ENCODE assay signal across 8 cellular contexts in the genomic region with DNA sequence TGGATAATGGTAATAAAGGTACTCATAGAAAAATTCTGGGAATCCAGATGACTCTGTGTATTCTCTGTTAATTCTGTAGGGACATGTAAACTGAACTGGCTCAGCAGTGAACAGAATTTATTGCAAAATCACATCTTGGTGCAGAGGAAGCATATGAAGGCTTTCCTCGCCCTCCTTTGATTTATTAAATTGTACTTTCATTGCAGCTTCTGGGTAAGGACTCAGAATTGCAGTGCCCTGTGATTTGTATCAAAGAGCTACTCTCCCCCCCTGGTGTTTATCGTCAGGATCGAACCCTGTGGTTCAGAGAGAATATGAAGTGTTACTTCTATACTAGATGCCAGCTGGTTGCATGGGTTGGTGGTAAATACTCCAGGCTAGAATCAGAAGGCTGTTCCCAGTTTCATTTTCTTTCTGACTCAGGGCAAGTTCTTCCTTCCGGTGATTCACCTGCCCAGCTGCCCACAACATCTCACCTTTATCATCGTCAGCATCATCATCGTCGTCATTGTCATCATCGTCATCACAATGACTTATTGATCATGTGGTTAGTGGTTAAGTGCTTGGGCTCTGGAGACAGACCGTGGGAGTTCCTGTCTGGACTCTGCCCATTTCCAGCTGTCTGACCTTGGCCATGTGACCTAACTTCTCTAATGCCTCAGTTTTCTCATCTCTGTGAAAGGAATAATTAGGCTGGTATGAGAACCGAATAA.
DNase-seq lines count a peak whose midpoint lies in the region; ATAC-seq and TF ChIP-seq lines count a peak whose summit lies in the region.

No MANE protein-coding gene starts in this region.

- H3K79me1 ChIP-seq in trophoblast cell (ENCODE audit: low read length): peaks cover 1% of the 10 kb centered on the region
- H3K79me1 ChIP-seq in H9 (ENCODE audit: insufficient read depth, low read depth, low read length, poor library complexity, severe bottlenecking): no peaks in the 10 kb centered on the region

- H4K8ac ChIP-seq in trophoblast cell (ENCODE audit: low read depth, low read length): no peak overlapping the region
- H4K8ac ChIP-seq in H9 (replicated peaks; ENCODE audit: insufficient read length, low read depth, low read length): no peak overlapping the region

- H3K23me2 ChIP-seq in H9 (ENCODE audit: insufficient read length, low read depth, low read length, poor library complexity, severe bottlenecking): no peaks in the 10 kb centered on the region

- H3K9me3 ChIP-seq in colonic mucosa (no peaks in the 10 kb centered on the region), trophoblast cell (ENCODE audit: insufficient read depth, low read depth, low read length) (no peaks in the 10 kb centered on the region), esophagus muscularis mucosa (no peaks in the 10 kb centered on the region), H9 (ENCODE audit: control insufficient read depth, low read depth, low read length) (no peaks in the 10 kb centered on the region)

- H3K4me1 Mint-ChIP-seq in Calu3 (ENCODE audit: low read depth, unreplicated experiment): peaks cover 27% of the 10 kb centered on the region
- peaks cover 4 to 5% of the 10 kb centered on the region in 2 experiments for H3K4me1 Mint-ChIP-seq in H9

- H3K27me3 Mint-ChIP-seq in Calu3 (ENCODE audit: unreplicated experiment) (no peaks in the 10 kb centered on the region), H9 (ENCODE audit: low read depth) (no peaks in the 10 kb centered on the region)

- H3K4me3 Mint-ChIP-seq in Calu3 (ENCODE audit: low read depth, unreplicated experiment): no peak overlapping the region
- no peak overlapping the region for H3K4me3 Mint-ChIP-seq in H9

- no peaks in the 10 kb centered on the region for H3K79me2 ChIP-seq in trophoblast cell (ENCODE audit: control insufficient read depth, insufficient read depth, low read length, poor library complexity)
- no peaks in the 10 kb centered on the region for H3K79me2 ChIP-seq in H9 (ENCODE audit: insufficient read depth, low read length)

- H3K56ac ChIP-seq in H9 (ENCODE audit: insufficient read length, low read depth, low read length): no peak overlapping the region

- no TSS peak for BruUV-seq in Calu3 (replicated peaks; lab: Mats Ljungman, UMichigan)

- H2BK12ac ChIP-seq in trophoblast cell (ENCODE audit: low read length): no peak overlapping the region
- no peak overlapping the region for H2BK12ac ChIP-seq in H9 (ENCODE audit: insufficient read length, low read depth, low read length)

- no peak for TF ChIP-seq POLR2A in esophagus muscularis mucosa (IDR thresholded peaks at IDR 0.05; ENCODE audit: low read depth)

- H4K91ac ChIP-seq in trophoblast cell (ENCODE audit: low read depth, low read length): no peak overlapping the region
- no peak overlapping the region for H4K91ac ChIP-seq in H9 (ENCODE audit: insufficient read length, low read depth, low read length)

- peak; percentile 78 for ATAC-seq in HG03571 (IDR thresholded peaks at IDR 0.05; ENCODE audit: unreplicated experiment)
- ATAC-seq in activated CD4-positive, CD25-positive, alpha-beta regulatory T cell treated with anti-CD3 and anti-CD28 coated beads, Interleukin-2, amount 50 U/mL, for 24 hours: peak; percentile 90 to 91

- no peak overlapping the region for H2BK20ac ChIP-seq in H9 (ENCODE audit: low read depth, low read length, poor library complexity, severe bottlenecking)

- intact Hi-C loops in Calu3 (cut with micrococcal nuclease; ENCODE audit: unreplicated experiment) (loop anchor here (10.0 kb wide), 1 partner anchor 816 kb away; no protein-coding TSS in a partner anchor), colonic mucosa (cut with DNase I) (no loop called here), esophagus muscularis mucosa (cut with DNase I) (loop anchor here (5.0 to 10.0 kb wide), 2 partner anchors 393 to 816 kb away; partner anchors contain the start of gene NR3C1)

- TF ChIP-seq EP300 in esophagus muscularis mucosa (IDR thresholded peaks at IDR 0.05): no peak

- H4K5ac ChIP-seq in H9 (ENCODE audit: insufficient read length, low read depth, low read length): no peak overlapping the region

- no CpG with 5 or more reads among the region's 10 CpGs for WGBS in trophoblast cell (ENCODE audit: extremely low coverage, insufficient coverage, insufficient read length)
- WGBS in esophagus muscularis mucosa: 72% methylated on average over 10 of the region's 10 CpGs
- no CpG with 5 or more reads among the region's 10 CpGs for WGBS in H9 (ENCODE audit: extremely low coverage, insufficient read length, low lambda C conversion rate)

- H2BK120ac ChIP-seq in trophoblast cell (ENCODE audit: insufficient read depth, low read length, poor library complexity) (no peak overlapping the region), H9 (ENCODE audit: low read depth, low read length, poor library complexity, severe bottlenecking) (no peak overlapping the region)

- H3K23ac ChIP-seq in trophoblast cell (ENCODE audit: low read length): no peak overlapping the region
- no peak overlapping the region for H3K23ac ChIP-seq in H9 (ENCODE audit: insufficient read length, low read depth, low read length)

- H4K12ac ChIP-seq in trophoblast cell (ENCODE audit: low read depth, low read length): no peak overlapping the region

- H2BK5ac ChIP-seq in trophoblast cell (ENCODE audit: low read depth, low read length, poor library complexity) (no peak overlapping the region), H9 (ENCODE audit: insufficient read length, low read length) (no peak overlapping the region)

- H3K4me1 ChIP-seq in colonic mucosa (no peaks in the 10 kb centered on the region), trophoblast cell (ENCODE audit: control insufficient read depth in 1 of 2, insufficient read depth in 2 of 2, low read length in 2 of 2) (peaks cover 2 to 5% of the 10 kb centered on the region in 2 experiments), esophagus muscularis mucosa (peaks cover 34 to 41% (median 39%) of the 10 kb centered on the region in 4 donors), H9 (ENCODE audit: insufficient read depth, low read length) (no peaks in the 10 kb centered on the region)

- H3K4ac ChIP-seq in trophoblast cell (ENCODE audit: low read depth, low read length) (no peak overlapping the region), H9 (ENCODE audit: low read depth, low read length) (no peak overlapping the region)

- CTCF ChIA-PET in Calu3 (lab: Charles Lee): interaction anchor here (0.6 kb wide), 2 partner anchors 26 to 223 kb away, joined by 3 read pairs; no protein-coding TSS in a partner anchor

- no peak overlapping the region for H3K4me2 ChIP-seq in trophoblast cell (ENCODE audit: low read length)
- H3K4me2 ChIP-seq in H9 (ENCODE audit: insufficient read depth, insufficient read length, low read length): no peak overlapping the region

- H3K18ac ChIP-seq in trophoblast cell (ENCODE audit: low read length) (no peak overlapping the region), H9 (ENCODE audit: insufficient read length, low read depth, low read length) (no peak overlapping the region)

- H3T11ph ChIP-seq in H9 (ENCODE audit: low read length): no peak overlapping the region

- H3K27ac ChIP-seq in colonic mucosa: peak overlapping the region; percentile 20
- H3K27ac ChIP-seq in trophoblast cell (ENCODE audit: low read depth, low read length): no peak overlapping the region
- H3K27ac ChIP-seq in esophagus muscularis mucosa (replicated peaks in 1 of 4): peak overlapping the region in 1 of 4 donors; percentile 0
- H3K27ac ChIP-seq in H9 (ENCODE audit: insufficient read length, low read depth, low read length): no peak overlapping the region

- no peak overlapping the region for H2AFZ ChIP-seq in trophoblast cell (ENCODE audit: insufficient read depth, low read length, poor library complexity)
- no peak overlapping the region for H2AFZ ChIP-seq in H9 (ENCODE audit: low read length)

- H3K36me3 ChIP-seq in colonic mucosa (no peaks in the 10 kb centered on the region), trophoblast cell (ENCODE audit: control insufficient read depth in 1 of 2, insufficient read depth in 2 of 2, low read length in 2 of 2) (no peaks in the 10 kb centered on the region), esophagus muscularis mucosa (peaks cover 0 to 1% (median under 1%) of the 10 kb centered on the region in 4 donors)

- H3K9me3 Mint-ChIP-seq in Calu3 (ENCODE audit: low read depth, unreplicated experiment) (no peaks in the 10 kb centered on the region), H9 (no peaks in the 10 kb centered on the region)

- H3K27ac Mint-ChIP-seq in Calu3 (ENCODE audit: unreplicated experiment) (peak overlapping the region; percentile 16), H9 (no peak overlapping the region)

- no peak overlapping the region for H2BK15ac ChIP-seq in H9 (ENCODE audit: low read depth, low read length)

- DNase-seq in Calu3 (peak; percentile 57), GM20000 (ENCODE audit: low spot score) (peak; percentile 34), colonic mucosa (no peak), trophoblast cell (peak; percentile 75 to 76), esophagus muscularis mucosa (ENCODE audit: extremely low spot score) (no peak), H9 (no peak)

- H2AK5ac ChIP-seq in trophoblast cell (ENCODE audit: low read length): no peak overlapping the region
- no peak overlapping the region for H2AK5ac ChIP-seq in H9 (ENCODE audit: insufficient read length, low read length)

- H3K27me3 ChIP-seq in colonic mucosa (no peaks in the 10 kb centered on the region), trophoblast cell (ENCODE audit: insufficient read depth, low read length) (no peaks in the 10 kb centered on the region), esophagus muscularis mucosa (no peaks in the 10 kb centered on the region), H9 (ENCODE audit: insufficient read depth, low read length) (no peaks in the 10 kb centered on the region)

- H4K20me1 ChIP-seq in H9 (ENCODE audit: control insufficient read depth, insufficient read depth, insufficient read length): no peaks in the 10 kb centered on the region

- H3K14ac ChIP-seq in trophoblast cell (ENCODE audit: low read length) (no peak overlapping the region), H9 (ENCODE audit: insufficient read depth, low read length) (no peak overlapping the region)

- H3K36me3 Mint-ChIP-seq in Calu3 (ENCODE audit: insufficient read depth, unreplicated experiment): peaks cover 15% of the 10 kb centered on the region
- no peaks in the 10 kb centered on the region for H3K36me3 Mint-ChIP-seq in H9 (ENCODE audit: insufficient read depth in 1 of 3, low read depth in 3 of 3)

- H3K4me3 ChIP-seq in colonic mucosa: no peak overlapping the region
- no peak overlapping the region for H3K4me3 ChIP-seq in trophoblast cell (ENCODE audit: low read depth, low read length)
- no peak overlapping the region for H3K4me3 ChIP-seq in esophagus muscularis mucosa

- H3K9ac ChIP-seq in colonic mucosa (ENCODE audit: low read depth in 2 of 2, low read length in 2 of 2): no peak overlapping the region
- no peak overlapping the region for H3K9ac ChIP-seq in trophoblast cell (ENCODE audit: low read length)
- H3K9ac ChIP-seq in H9 (ENCODE audit: extremely low read depth, insufficient read length, low read length): no peak overlapping the region

- TF ChIP-seq CTCF in Calu3 (IDR thresholded peaks at IDR 0.05; ENCODE audit: unreplicated experiment): no peak
- no peak for TF ChIP-seq CTCF in GM20000 (IDR thresholded peaks at IDR 0.05; ENCODE audit: extremely low read depth, missing control alignments)
- TF ChIP-seq CTCF in colonic mucosa (IDR thresholded peaks at IDR 0.05): no peak
- TF ChIP-seq CTCF in esophagus muscularis mucosa (IDR thresholded peaks at IDR 0.05): no peak
- no peak for TF ChIP-seq CTCF in H9 (conservative IDR thresholded peaks at IDR 0.05)

Comparison
In these comparisons a context has a peak if more than half of its experiments do, and no peak if none do; other contexts are left out.
1. DNase-seq: peak in Calu3 (single experiment), GM20000 (single experiment) and trophoblast cell (2 of 2); none in colonic mucosa (single experiment), esophagus muscularis mucosa (single experiment) and H9 (single experiment).